ENCODE assay signal across 8 cellular contexts in genomic region chr14:63852271-63852816, GRCh38. TPM values are rescaled to one million over a fixed set of nuclear protein-coding genes. Genes with fewer than 3 reads are reported as not detected.
A peak's percentile ranks its signal among the peaks of the same experiment; 100 is the strongest.
DNase-seq lines count a peak whose midpoint lies in the region; ATAC-seq and TF ChIP-seq lines count a peak whose summit lies in the region.

No MANE protein-coding gene starts in this region.

- H3K9me3 Mint-ChIP-seq in MCF 10A (ENCODE audit: unreplicated experiment), result no peaks in the 10 kb centered on the region

- TF ChIP-seq CTCF in MCF 10A (IDR thresholded peaks at IDR 0.05; ENCODE audit: unreplicated experiment), result no peak

- DNase-seq in ACHN, result peak; percentile 24
- DNase-seq in NCI-H187 treated with DMSO at 0.1 percent for 48 hours (lab: John Stamatoyannopoulos, UW), result peak; percentile 33
- DNase-seq in MCF 10A (ENCODE audit: unreplicated experiment), result no peak
- no peak for DNase-seq in cerebellum (ENCODE audit: low spot score)
- no peak for DNase-seq in stimulated activated naive CD4-positive, alpha-beta T cell treated with Interleukin-2 at 50 U/mL for 16 hours (lab: John Stamatoyannopoulos, UW)

- H3K27ac ChIP-seq in mesodermal cell (ENCODE audit: low read depth, low read length, severe bottlenecking), result peak overlapping the region; percentile 24

- intact Hi-C loops in MCF 10A (cut with micrococcal nuclease), result no loop called here

- H3K4me3 ChIP-seq in mesodermal cell (ENCODE audit: extremely low read depth, insufficient read depth, low read length, poor library complexity, severe bottlenecking), result peak overlapping the region; percentile 61

- peak overlapping the region; percentile 80 for H3K27ac Mint-ChIP-seq in MCF 10A (ENCODE audit: low read depth, unreplicated experiment)

- no peaks in the 10 kb centered on the region for H3K36me3 Mint-ChIP-seq in MCF 10A (ENCODE audit: insufficient read depth, unreplicated experiment)

- BruUV-seq in MCF 10A (replicated peaks; lab: Mats Ljungman, UMichigan), result no TSS peak

- H3K27me3 Mint-ChIP-seq in MCF 10A (ENCODE audit: insufficient read depth, unreplicated experiment), result no peaks in the 10 kb centered on the region

- peak; percentile 6 for ATAC-seq in GM18907 (IDR thresholded peaks at IDR 0.05; ENCODE audit: unreplicated experiment)
- ATAC-seq in GM21825 (IDR thresholded peaks at IDR 0.05; ENCODE audit: unreplicated experiment), result no peak

- POLR2A ChIA-PET in MCF 10A (lab: Yijun Ruan, JAX), result interaction anchor here (0.7 to 5.7 kb wide), 12 partner anchors 13 to 1246 kb away, joined by 3 to 106 read pairs (median 5); no protein-coding TSS in a partner anchor

- 15 to 20% methylated on average over 12 to 17 of the region's 18 CpGs for WGBS in mesodermal cell (ENCODE audit: insufficient coverage in 2 of 2), 2 experiments

- H3K36me3 ChIP-seq in mesodermal cell (ENCODE audit: control insufficient read depth, insufficient read depth, low read length), result no peaks in the 10 kb centered on the region

- H3K4me1 ChIP-seq in mesodermal cell (ENCODE audit: control insufficient read depth, insufficient read depth, low read length, poor library complexity, severe bottlenecking), result no peaks in the 10 kb centered on the region

- CTCF ChIA-PET in MCF 10A (lab: Yijun Ruan, JAX), result interaction anchor here (0.6 to 1.5 kb wide), 9 partner anchors 15 to 862 kb away, joined by 3 to 5 read pairs (median 3); no protein-coding TSS in a partner anchor

- peak overlapping the region; percentile 89 for H3K4me3 Mint-ChIP-seq in MCF 10A (ENCODE audit: unreplicated experiment)

- H3K9me3 ChIP-seq in mesodermal cell (ENCODE audit: control insufficient read depth, low read length), result no peaks in the 10 kb centered on the region

- peaks cover 18% of the 10 kb centered on the region for H3K4me1 Mint-ChIP-seq in MCF 10A (ENCODE audit: insufficient read depth, unreplicated experiment)

- in situ Hi-C loops in ACHN (cut with HindIII; ENCODE audit: low pct_ligation_motif_present, low pct_unique_long_range_greater_than_20kb, low sequenced_read_pairs), result no loop called here

RNA-seq across cellular contexts. Expression of gene SYNE2, which starts 0.5 kb away (rescaled TPM):
- total RNA-seq in MCF 10A (2022) (51.2 and 67.4 TPM in 2 replicates), cerebellum (167 TPM)
- 10.5 TPM for polyA plus RNA-seq in mesodermal cell (2013, experiment 1 of 2)
- polyA plus RNA-seq in mesodermal cell (2013, experiment 2 of 2), result 9.1 TPM

Comparison
In these comparisons a context has a peak if more than half of its experiments do, and no peak if none do; other contexts are left out.
1. DNase-seq: peak in ACHN (single experiment) and NCI-H187 treated with DMSO at 0.1 percent for 48 hours (single experiment); none in MCF 10A (single experiment), cerebellum (single experiment) and stimulated activated naive CD4-positive, alpha-beta T cell treated with Interleukin-2 at 50 U/mL for 16 hours (single experiment).